21 cellular contexts compared by ENCODE assay signal in the genomic region with DNA sequence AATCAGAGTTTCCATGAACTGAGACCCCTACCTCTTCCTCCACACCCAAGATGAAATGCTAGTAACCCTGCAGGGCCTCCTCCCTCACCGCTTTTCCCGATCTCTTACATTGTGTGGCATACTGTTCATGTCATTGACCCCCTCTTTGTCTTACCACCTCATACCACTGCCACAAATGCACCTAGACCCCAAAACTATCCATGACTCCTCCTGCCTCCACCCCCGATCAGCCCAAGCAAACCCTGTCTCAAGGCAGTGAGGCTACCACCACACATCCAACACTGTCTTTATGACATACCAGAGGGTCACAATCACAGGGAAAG. TPM values are rescaled to one million over a fixed set of nuclear protein-coding genes. Genes with fewer than 3 reads are reported as not detected.
DNase-seq lines count a peak whose midpoint lies in the region; ATAC-seq and TF ChIP-seq lines count a peak whose summit lies in the region.
"Had no signal": no experiment of that assay in that cellular context is flagged by ENCODE, and none has a peak within 500 bp of the region (broad histone marks: within the 10 kb centered on the region; RNA-seq: fewer than 3 reads in every experiment).

No MANE protein-coding gene starts in this region.

- H3K4me3 Mint-ChIP-seq in stimulated activated naive CD8-positive, alpha-beta T cell treated with anti-CD3 and anti-CD28 coated beads, Interleukin-15, Interleukin-2, amounts not matched to agents 100 ng/mL and 50 ng/mL, for 24 hours, result no peak overlapping the region
- no peak overlapping the region for H3K4me3 Mint-ChIP-seq in nephron progenitor cell
- H3K4me3 Mint-ChIP-seq: activated naive CD8-positive, alpha-beta T cell; stimulated activated memory B cell treated with anti-CD40 and anti-IgM and Interleukin-4, amounts not matched to agents 10 μg/mL and 1 μg/mL and 100 μg/mL, for 72 hours had no signal

- H4K20me1 ChIP-seq in Karpas-422 (ENCODE audit: insufficient read depth, low read depth, low read length), result no peaks in the 10 kb centered on the region
- H4K20me1 ChIP-seq: BLaER1 treated with 17β-estradiol and CSF1 and Interleukin-3, amounts not matched to agents 10 nM and 100 nM had no signal

- H3K4me2 ChIP-seq in Karpas-422 (ENCODE audit: low read depth, low read length, poor library complexity, severe bottlenecking), result no peak overlapping the region

- H3K36me3 ChIP-seq in Karpas-422 (ENCODE audit: insufficient read depth, low read length), result no peaks in the 10 kb centered on the region
- H3K36me3 ChIP-seq: ascending aorta; BLaER1 treated with 17β-estradiol and CSF1 and Interleukin-3, amounts not matched to agents 10 nM and 100 nM; thoracic aorta; WERI-Rb-1 had no signal

- no peaks in the 10 kb centered on the region for H3K9me3 ChIP-seq in Karpas-422 (ENCODE audit: low read length)
- H3K9me3 ChIP-seq: ascending aorta; BLaER1 treated with 17β-estradiol and CSF1 and Interleukin-3, amounts not matched to agents 10 nM and 100 nM; Peyer's patch; SJSA1; thoracic aorta had no signal

- H3K4me1 ChIP-seq in Karpas-422 (ENCODE audit: low read length), result no peaks in the 10 kb centered on the region
- H3K4me1 ChIP-seq: ascending aorta had no signal

- H3K4me1 Mint-ChIP-seq in stimulated activated naive CD8-positive, alpha-beta T cell treated with anti-CD3 and anti-CD28 coated beads, Interleukin-15, Interleukin-2, amounts not matched to agents 100 ng/mL and 50 ng/mL, for 24 hours (ENCODE audit: low read depth), result no peaks in the 10 kb centered on the region
- H3K4me1 Mint-ChIP-seq in nephron progenitor cell, result peaks cover 26% of the 10 kb centered on the region
- H3K4me1 Mint-ChIP-seq: stimulated activated memory B cell treated with anti-CD40 and anti-IgM and Interleukin-4, amounts not matched to agents 10 μg/mL and 1 μg/mL and 100 μg/mL, for 72 hours had no signal

- H3K79me2 ChIP-seq in Karpas-422 (ENCODE audit: low read length), result no peaks in the 10 kb centered on the region

- H3K9me3 Mint-ChIP-seq in stimulated activated naive CD8-positive, alpha-beta T cell treated with anti-CD3 and anti-CD28 coated beads, Interleukin-15, Interleukin-2, amounts not matched to agents 100 ng/mL and 50 ng/mL, for 24 hours, result no peaks in the 10 kb centered on the region
- H3K9me3 Mint-ChIP-seq in nephron progenitor cell, result no peaks in the 10 kb centered on the region
- H3K9me3 Mint-ChIP-seq: activated T-helper 2 cell treated with anti-CD3 and anti-CD28 coated beads, Interferon-gamma antibody, Interleukin-2, Interleukin-4, amounts not matched to agents 10 μg/mL and 5 μg/mL and 100 μg/mL, durations not matched to agents 14 hours and 24 hours and 36 hours had no signal

- no peak overlapping the region for H2AFZ ChIP-seq in Karpas-422 (ENCODE audit: low read length)
- H2AFZ ChIP-seq: GM23248 had no signal

- ATAC-seq in stimulated activated naive CD8-positive, alpha-beta T cell treated with anti-CD3 and anti-CD28 coated beads, Interleukin-15, Interleukin-2, amounts not matched to agents 100 U/mL and 50 U/mL, for 24 hours, result no peak
- no peak for ATAC-seq in HG03025 (IDR thresholded peaks at IDR 0.05; ENCODE audit: low FRiP score, unreplicated experiment)
- ATAC-seq: stimulated activated memory B cell treated with anti-CD40 and anti-IgM and Interleukin-4, amounts not matched to agents 10 μg/mL and 1 μg/mL and 100 μg/mL, for 72 hours had no signal

- H3K27ac Mint-ChIP-seq in stimulated activated naive CD8-positive, alpha-beta T cell treated with anti-CD3 and anti-CD28 coated beads, Interleukin-15, Interleukin-2, amounts not matched to agents 100 ng/mL and 50 ng/mL, for 24 hours, result peak overlapping the region; percentile 4
- peak overlapping the region; percentile 1 for H3K27ac Mint-ChIP-seq in nephron progenitor cell
- H3K27ac Mint-ChIP-seq: activated naive CD8-positive, alpha-beta T cell; activated T-helper 2 cell treated with anti-CD3 and anti-CD28 coated beads, Interferon-gamma antibody, Interleukin-2, Interleukin-4, amounts not matched to agents 10 μg/mL and 5 μg/mL and 100 μg/mL, durations not matched to agents 14 hours and 24 hours and 36 hours; stimulated activated memory B cell treated with anti-CD40 and anti-IgM and Interleukin-4, amounts not matched to agents 10 μg/mL and 1 μg/mL and 100 μg/mL, for 72 hours had no signal

- no peaks in the 10 kb centered on the region for H3K9me2 ChIP-seq in Karpas-422 (replicated peaks; ENCODE audit: insufficient read depth, low read length)

- no peak overlapping the region for H3K9ac ChIP-seq in Karpas-422 (ENCODE audit: low read length)
- H3K9ac ChIP-seq: GM23248 had no signal

- no peak for DNase-seq in stimulated activated naive CD8-positive, alpha-beta T cell treated with anti-CD3 and anti-CD28 coated beads, Interleukin-15, Interleukin-2, amounts not matched to agents 100 U/mL and 50 U/mL, for 24 hours
- DNase-seq in nephron progenitor cell, result no peak
- DNase-seq in germinal center (ENCODE audit: low spot score), result no peak
- DNase-seq in Karpas-422, result no peak
- no peak for DNase-seq in hypothalamus (lab: John Stamatoyannopoulos, UW)
- DNase-seq: effector CD4-positive, alpha-beta T cell; kidney had no signal

- H3K27ac ChIP-seq in VCaP (no peak overlapping the region), Karpas-422 (ENCODE audit: low read length) (no peak overlapping the region)
- H3K27ac ChIP-seq: ascending aorta, GM23248, Peyer's patch, SJSA1, thoracic aorta, WERI-Rb-1 had no signal

- peak; percentile 31 for TF ChIP-seq CTCF in VCaP (conservative IDR thresholded peaks at IDR 0.05)
- TF ChIP-seq CTCF in nephron progenitor cell (IDR thresholded peaks at IDR 0.05), result no peak

- H3K27me3 ChIP-seq in Karpas-422 (ENCODE audit: low read length), result no peaks in the 10 kb centered on the region
- H3K27me3 ChIP-seq: ascending aorta; BLaER1 treated with 17β-estradiol and CSF1 and Interleukin-3, amounts not matched to agents 10 nM and 100 nM; Peyer's patch; SJSA1 had no signal

- H3K36me3 Mint-ChIP-seq in stimulated activated naive CD8-positive, alpha-beta T cell treated with anti-CD3 and anti-CD28 coated beads, Interleukin-15, Interleukin-2, amounts not matched to agents 100 ng/mL and 50 ng/mL, for 24 hours (ENCODE audit: low read depth), result no peaks in the 10 kb centered on the region
- no peaks in the 10 kb centered on the region for H3K36me3 Mint-ChIP-seq in nephron progenitor cell (ENCODE audit: low read depth)
- H3K36me3 Mint-ChIP-seq: activated naive CD8-positive, alpha-beta T cell; stimulated activated memory B cell treated with anti-CD40 and anti-IgM and Interleukin-4, amounts not matched to agents 10 μg/mL and 1 μg/mL and 100 μg/mL, for 72 hours had no signal

- H3K27me3 Mint-ChIP-seq in stimulated activated naive CD8-positive, alpha-beta T cell treated with anti-CD3 and anti-CD28 coated beads, Interleukin-15, Interleukin-2, amounts not matched to agents 100 ng/mL and 50 ng/mL, for 24 hours, result peaks cover 13% of the 10 kb centered on the region
- H3K27me3 Mint-ChIP-seq in nephron progenitor cell (ENCODE audit: low read depth, poor library complexity), result no peaks in the 10 kb centered on the region

- H3K4me3 ChIP-seq in Karpas-422 (ENCODE audit: low read length), result no peak overlapping the region
- H3K4me3 ChIP-seq: ascending aorta; BLaER1 treated with 17β-estradiol and CSF1 and Interleukin-3, amounts not matched to agents 10 nM and 100 nM; GM23248; Peyer's patch; SJSA1; thoracic aorta had no signal

RNA-seq across cellular contexts. Expression of gene PLAC8L1, which starts 55.7 kb away (rescaled TPM):
- 2.0 TPM in 1 of 2 replicates, not detected in the other for total RNA-seq in Karpas-422 (2014; rRNA removed; shearing (Covaris generic); ENCODE audit: low replicate concordance)
- total RNA-seq: ascending aorta, kidney, SJSA1, skeletal muscle tissue, thoracic aorta had no signal
